Comparison of ENCODE assay signal across 28 cellular contexts in the genomic region with DNA sequence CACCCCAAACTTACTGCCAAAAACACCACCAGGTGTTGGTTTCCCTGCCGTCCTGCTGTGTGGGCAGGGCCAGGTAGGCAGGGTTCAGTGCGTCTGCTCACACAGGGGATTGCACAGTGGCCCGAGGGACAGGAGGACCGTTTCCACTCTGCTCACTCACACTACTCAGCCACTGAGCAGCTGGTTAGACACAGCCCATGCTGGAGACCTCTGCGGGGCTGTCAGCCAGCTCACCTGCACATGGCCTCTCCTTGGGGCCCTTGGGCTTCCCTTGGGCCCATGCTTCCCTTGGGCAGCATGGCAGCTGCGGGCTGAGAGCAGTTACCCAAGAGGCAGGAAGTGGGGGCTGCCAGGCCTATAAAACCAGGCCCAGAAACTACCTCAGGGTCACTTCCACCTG.
DNase-seq lines count a peak whose midpoint lies in the region; ATAC-seq and TF ChIP-seq lines count a peak whose summit lies in the region.
"Had no signal": no experiment of that assay in that cellular context is flagged by ENCODE, and none has a peak within 500 bp of the region (broad histone marks: within the 10 kb centered on the region; RNA-seq: fewer than 3 reads in every experiment).

No MANE protein-coding gene starts in this region.

- no peak overlapping the region for H3K27ac Mint-ChIP-seq in activated CD8-positive, alpha-beta memory T cell treated with anti-CD3 and anti-CD28 coated beads, Interleukin-2, amount 10 ng/mL, durations not matched to agents 7 days and 5 days
- H3K27ac Mint-ChIP-seq in memory B cell, result peak overlapping the region; percentile 95
- H3K27ac Mint-ChIP-seq in HFFc6, result no peak overlapping the region
- H3K27ac Mint-ChIP-seq: activated CD4-positive, alpha-beta T cell treated with anti-CD3 and anti-CD28 coated beads, Interleukin-2, amount 10 ng/mL, durations not matched to agents 7 days and 5 days; activated naive CD4-positive, alpha-beta T cell treated with anti-CD3 and anti-CD28 coated beads, Interleukin-2, amount 50 U/mL, for 24 hours; CD8-positive, alpha-beta T cell had no signal

- H4K20me1 ChIP-seq in Karpas-422 (ENCODE audit: insufficient read depth, low read depth, low read length), result no peaks in the 10 kb centered on the region

- no peak for TF ChIP-seq CTCF in HFFc6 (IDR thresholded peaks at IDR 0.05)

- peaks cover 91% of the 10 kb centered on the region for H3K36me3 ChIP-seq in Karpas-422 (ENCODE audit: insufficient read depth, low read length)
- H3K36me3 ChIP-seq: uterus had no signal

- H2AFZ ChIP-seq in Karpas-422 (ENCODE audit: low read length), result no peak overlapping the region
- H2AFZ ChIP-seq: GM23248 had no signal

- peak; percentile 28 for DNase-seq in activated CD8-positive, alpha-beta memory T cell treated with anti-CD3 and anti-CD28 coated beads, Interleukin-2, amount 10 ng/mL, durations not matched to agents 7 days and 5 days
- no peak for DNase-seq in activated CD8-positive, alpha-beta memory T cell treated with anti-CD3 and anti-CD28 coated beads, Interleukin-2, amount 50 U/mL, for 4 hours
- DNase-seq in Karpas-422 (no peak), memory B cell (ENCODE audit: low spot score in 2 of 2) (no peak), HFFc6 (no peak), SHP77 (lab: John Stamatoyannopoulos, UW) (no peak), Right ventricle myocardium inferior (ENCODE audit: missing footprints) (no peak)
- DNase-seq: activated CD4-positive, alpha-beta T cell treated with anti-CD3 and anti-CD28 coated beads, Interleukin-2, amount 10 ng/mL, durations not matched to agents 7 days and 5 days; amygdala; CD8-positive, alpha-beta T cell; DMS 273 treated with DMSO at 0.1 percent for 48 hours; effector memory CD4-positive, alpha-beta T cell; glutamatergic neuron; GM23248; midbrain; natural killer cell; NCI-H1048; NCI-H1694; NCI-H2171; NCI-H524 treated with DMSO at 0.1 percent for 48 hours; retina; stimulated activated CD4-positive, alpha-beta T cell treated with anti-CD3 and anti-CD28 coated beads, Interleukin-1b, Interleukin-23, amount 100 ng/mL, for 48 hours; uterus had no signal

- no peak overlapping the region for H3K4me3 Mint-ChIP-seq in activated CD8-positive, alpha-beta memory T cell treated with anti-CD3 and anti-CD28 coated beads, Interleukin-2, amount 10 ng/mL, durations not matched to agents 7 days and 5 days
- H3K4me3 Mint-ChIP-seq in memory B cell (no peak overlapping the region), HFFc6 (no peak overlapping the region)
- H3K4me3 Mint-ChIP-seq: activated CD4-positive, alpha-beta T cell treated with anti-CD3 and anti-CD28 coated beads, Interleukin-2, amount 10 ng/mL, durations not matched to agents 7 days and 5 days; activated naive CD4-positive, alpha-beta T cell treated with anti-CD3 and anti-CD28 coated beads, Interleukin-2, amount 50 U/mL, for 24 hours; CD8-positive, alpha-beta T cell; natural killer cell had no signal

- H3K27me3 Mint-ChIP-seq in activated CD8-positive, alpha-beta memory T cell treated with anti-CD3 and anti-CD28 coated beads, Interleukin-2, amount 10 ng/mL, durations not matched to agents 7 days and 5 days, result peaks cover 10% of the 10 kb centered on the region
- H3K27me3 Mint-ChIP-seq in memory B cell (no peaks in the 10 kb centered on the region), HFFc6 (ENCODE audit: insufficient read depth) (peaks cover 5% of the 10 kb centered on the region; the same call in 1 of the 2 replicates)

- no peak overlapping the region for H3K4me3 ChIP-seq in Karpas-422 (ENCODE audit: low read length)
- H3K4me3 ChIP-seq: GM23248, skin epidermis, uterus had no signal

- no peaks in the 10 kb centered on the region for H3K79me2 ChIP-seq in Karpas-422 (ENCODE audit: low read length)

- H3K4me1 Mint-ChIP-seq in activated CD8-positive, alpha-beta memory T cell treated with anti-CD3 and anti-CD28 coated beads, Interleukin-2, amount 10 ng/mL, durations not matched to agents 7 days and 5 days, result no peaks in the 10 kb centered on the region
- H3K4me1 Mint-ChIP-seq in memory B cell, result peaks cover 33% of the 10 kb centered on the region
- no peaks in the 10 kb centered on the region for H3K4me1 Mint-ChIP-seq in HFFc6 (ENCODE audit: low read depth)
- H3K4me1 Mint-ChIP-seq: activated CD4-positive, alpha-beta T cell treated with anti-CD3 and anti-CD28 coated beads, Interleukin-2, amount 10 ng/mL, durations not matched to agents 7 days and 5 days; activated naive CD4-positive, alpha-beta T cell treated with anti-CD3 and anti-CD28 coated beads, Interleukin-2, amount 50 U/mL, for 24 hours; natural killer cell had no signal

- H3K9me3 Mint-ChIP-seq in activated CD8-positive, alpha-beta memory T cell treated with anti-CD3 and anti-CD28 coated beads, Interleukin-2, amount 10 ng/mL, durations not matched to agents 7 days and 5 days (ENCODE audit: low read depth), result peaks cover 2% of the 10 kb centered on the region
- H3K9me3 Mint-ChIP-seq in memory B cell (no peaks in the 10 kb centered on the region), HFFc6 (0 out of 2 replicates have a peak, but pooled peaks cover 4% of the 10 kb centered on the region)
- H3K9me3 Mint-ChIP-seq: natural killer cell had no signal

- H3K9me2 ChIP-seq in Karpas-422 (replicated peaks; ENCODE audit: insufficient read depth, low read length), result no peaks in the 10 kb centered on the region

- no peak for ATAC-seq in activated CD8-positive, alpha-beta memory T cell treated with anti-CD3 and anti-CD28 coated beads, Interleukin-2, amount 10 ng/mL, durations not matched to agents 7 days and 5 days
- ATAC-seq in memory B cell (ENCODE audit: low read depth) (peak; percentile 16), HG03025 (IDR thresholded peaks at IDR 0.05; ENCODE audit: low FRiP score, unreplicated experiment) (no peak), Right ventricle myocardium inferior (no peak)
- ATAC-seq: CD8-positive, alpha-beta T cell; HepG2; natural killer cell; Panc1 had no signal

- CTCF ChIA-PET in activated CD8-positive, alpha-beta memory T cell treated with anti-CD3 and anti-CD28 coated beads, Interleukin-2, amount 10 ng/mL, durations not matched to agents 7 days and 5 days (lab: Charles Lee), result no interaction called here

- intact Hi-C loops in Right ventricle myocardium inferior (cut with DNase I), result no loop called here

- no peaks in the 10 kb centered on the region for H3K36me3 Mint-ChIP-seq in activated CD8-positive, alpha-beta memory T cell treated with anti-CD3 and anti-CD28 coated beads, Interleukin-2, amount 10 ng/mL, durations not matched to agents 7 days and 5 days
- peaks cover 57% of the 10 kb centered on the region for H3K36me3 Mint-ChIP-seq in memory B cell
- no peaks in the 10 kb centered on the region for H3K36me3 Mint-ChIP-seq in HFFc6 (ENCODE audit: low read depth)
- H3K36me3 Mint-ChIP-seq: CD8-positive, alpha-beta T cell had no signal

- H3K4me2 ChIP-seq in Karpas-422 (ENCODE audit: low read depth, low read length, poor library complexity, severe bottlenecking), result no peak overlapping the region

- peaks cover 10% of the 10 kb centered on the region for H3K4me1 ChIP-seq in Karpas-422 (ENCODE audit: low read length)
- H3K4me1 ChIP-seq: uterus had no signal

- peak overlapping the region; percentile 83 for H3K27ac ChIP-seq in Karpas-422 (ENCODE audit: low read length)
- H3K27ac ChIP-seq: GM23248, skin epidermis, uterus had no signal

- no peaks in the 10 kb centered on the region for H3K27me3 ChIP-seq in Karpas-422 (ENCODE audit: low read length)
- H3K27me3 ChIP-seq: uterus had no signal

- H3K9me3 ChIP-seq in Karpas-422 (ENCODE audit: low read length), result no peaks in the 10 kb centered on the region

- no peak overlapping the region for H3K9ac ChIP-seq in Karpas-422 (ENCODE audit: low read length)
- H3K9ac ChIP-seq: GM23248 had no signal
